Comparison of ENCODE assay signal across 9 cellular contexts in genomic region chr3:17605032-17605431, GRCh38.
DNase-seq lines count a peak whose midpoint lies in the region; ATAC-seq and TF ChIP-seq lines count a peak whose summit lies in the region.
"Had no signal": no experiment of that assay in that cellular context is flagged by ENCODE, and none has a peak within 500 bp of the region (broad histone marks: within the 10 kb centered on the region; RNA-seq: fewer than 3 reads in every experiment).

No MANE protein-coding gene starts in this region.

- intact Hi-C loops in vagina (cut with DNase I), result no loop called here

- no peaks in the 10 kb centered on the region for H3K36me3 ChIP-seq in GM23248 (ENCODE audit: low read depth)
- no peaks in the 10 kb centered on the region for H3K36me3 ChIP-seq in vagina
- H3K36me3 ChIP-seq: pancreas had no signal

- peak; percentile 79 for DNase-seq in A172 (ENCODE audit: low spot score)
- peak; percentile 84 for DNase-seq in GM23248
- DNase-seq in RWPE1 (ENCODE audit: low spot score), result peak; percentile 65
- peak; percentile 18 for DNase-seq in fibroblast of the conjunctiva (ENCODE audit: low read depth)
- DNase-seq in T-helper 2 cell, result no peak
- no peak for DNase-seq in NOMO-1 treated with DMSO at 0.1 percent for 48 hours (lab: John Stamatoyannopoulos, UW; ENCODE audit: unreplicated experiment)
- DNase-seq in vagina (ENCODE audit: extremely low spot score in 2 of 2), result no peak
- DNase-seq: pancreas had no signal

- H3F3A ChIP-seq in GM23248 (ENCODE audit: insufficient read depth), result peaks cover 11% of the 10 kb centered on the region

- in situ Hi-C loops in GM23248 (cut with MboI), result no loop called here

- no peak overlapping the region for H3K4me2 ChIP-seq in GM23248 (ENCODE audit: unreplicated experiment)

- H3K27me3 ChIP-seq in GM23248 (replicated peaks; ENCODE audit: insufficient read depth) (no peaks in the 10 kb centered on the region), vagina (no peaks in the 10 kb centered on the region)
- H3K27me3 ChIP-seq: pancreas had no signal

- ATAC-seq in GM19023 (IDR thresholded peaks at IDR 0.05; ENCODE audit: unreplicated experiment), result no peak

- no peak overlapping the region for H3K9ac ChIP-seq in GM23248

- H4K20me1 ChIP-seq in GM23248 (ENCODE audit: insufficient read depth), result peaks cover 4% of the 10 kb centered on the region; the same call in 1 of the 2 replicates

- no peak for TF ChIP-seq POLR2A in vagina (IDR thresholded peaks at IDR 0.05)

- CTCF ChIA-PET in RWPE1 (lab: Yijun Ruan, JAX), result no interaction called here

- H3K9me3 ChIP-seq in GM23248 (ENCODE audit: low read depth) (no peaks in the 10 kb centered on the region), vagina (no peaks in the 10 kb centered on the region)
- H3K9me3 ChIP-seq: pancreas had no signal

- H3K79me2 ChIP-seq in GM23248 (ENCODE audit: insufficient read depth), result no peaks in the 10 kb centered on the region

- POLR2A ChIA-PET in RWPE1 (lab: Yijun Ruan, JAX; ENCODE audit: low non-redundant PET), result no interaction called here

- TF ChIP-seq CTCF in RWPE1 (conservative IDR thresholded peaks at IDR 0.05; ENCODE audit: low read depth), result no peak
- no peak for TF ChIP-seq CTCF in vagina (IDR thresholded peaks at IDR 0.05)

- no peak overlapping the region for H2AFZ ChIP-seq in GM23248

- H3K4me1 ChIP-seq in GM23248 (ENCODE audit: insufficient read depth) (peaks cover 6% of the 10 kb centered on the region), vagina (no peaks in the 10 kb centered on the region)

- no peak overlapping the region for H3K27ac ChIP-seq in GM23248
- H3K27ac ChIP-seq in RWPE1, result no peak overlapping the region
- no peak overlapping the region for H3K27ac ChIP-seq in vagina
- H3K27ac ChIP-seq: pancreas had no signal

- no peaks in the 10 kb centered on the region for H3K9me2 ChIP-seq in GM23248 (ENCODE audit: insufficient read depth)

- H3K4me3 ChIP-seq in GM23248 (no peak overlapping the region), vagina (no peak overlapping the region)
- H3K4me3 ChIP-seq: pancreas had no signal

Comparison
In these comparisons a context has a peak if more than half of its experiments do, and no peak if none do; other contexts are left out.
1. DNase-seq: peak in A172 (single experiment), GM23248 (single experiment), RWPE1 (single experiment) and fibroblast of the conjunctiva (single experiment); none in T-helper 2 cell (0 of 5), NOMO-1 treated with DMSO at 0.1 percent for 48 hours (single experiment) and vagina (0 of 2).